Comparison of ENCODE assay signal across 16 cellular contexts in the genomic region with DNA sequence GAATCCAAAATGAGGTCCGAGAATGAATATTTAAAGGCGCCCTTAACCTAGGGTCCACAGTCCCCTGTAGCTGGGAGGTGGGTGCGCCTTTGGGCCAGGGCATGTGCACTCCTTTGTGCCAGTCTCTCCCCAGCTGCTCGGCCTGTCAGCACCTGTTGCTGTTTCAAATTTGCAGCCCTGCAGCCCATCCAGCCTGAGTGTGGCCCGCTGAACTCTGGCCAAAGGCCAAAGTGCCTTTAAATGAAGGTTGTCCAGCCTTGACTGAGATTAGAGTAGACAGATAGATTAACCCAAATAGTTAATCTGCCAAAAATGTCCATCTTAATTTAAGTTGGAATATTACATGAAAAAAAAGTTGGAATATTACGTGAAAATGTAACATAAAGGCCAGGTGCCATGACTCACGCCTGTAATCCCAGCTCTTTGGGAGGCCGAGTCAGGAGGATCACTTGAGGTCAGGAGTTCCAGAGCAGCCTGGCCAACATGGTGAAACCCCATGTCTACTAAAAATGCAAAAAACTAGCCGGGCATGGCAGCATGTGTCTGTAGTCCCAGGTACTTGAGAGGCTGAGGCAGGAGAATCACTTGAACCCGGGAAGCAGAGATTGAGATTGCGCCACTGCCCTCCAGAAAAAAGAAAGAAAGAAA.
"Had no signal": no experiment of that assay in that cellular context is flagged by ENCODE, and none has a peak within 500 bp of the region (broad histone marks: within the 10 kb centered on the region; RNA-seq: fewer than 3 reads in every experiment).

No MANE protein-coding gene starts in this region.

- H3K4me3 ChIP-seq: gastrocnemius medialis, lower lobe of right lung, tibial artery had no signal

- H3K9me3 Mint-ChIP-seq: activated B cell treated with CpG ODN at 0.5 μM for 24 hours; activated CD8-positive, alpha-beta T cell treated with anti-CD3 and anti-CD28 coated beads for 36 hours; activated naive CD4-positive, alpha-beta T cell treated with anti-CD3 and anti-CD28 coated beads for 36 hours; activated T-cell treated with anti-CD3 and anti-CD28 coated beads, Interleukin-2, amount 50 U/mL, for 4 hours; brain; natural killer cell had no signal

- H3K27ac ChIP-seq: gastrocnemius medialis, lower lobe of right lung, tibial artery had no signal

- H3K4me3 Mint-ChIP-seq: activated B cell treated with CpG ODN at 0.5 μM for 24 hours; activated CD8-positive, alpha-beta T cell treated with anti-CD3 and anti-CD28 coated beads for 36 hours; activated naive CD4-positive, alpha-beta T cell treated with anti-CD3 and anti-CD28 coated beads for 36 hours; activated T-cell treated with anti-CD3 and anti-CD28 coated beads, Interleukin-2, amount 50 U/mL, for 4 hours; brain; natural killer cell had no signal

- H3K27me3 ChIP-seq: gastrocnemius medialis, tibial artery had no signal

- H3K36me3 Mint-ChIP-seq: brain, natural killer cell had no signal

- H3K27ac Mint-ChIP-seq: activated B cell treated with CpG ODN at 0.5 μM for 24 hours; activated CD8-positive, alpha-beta T cell treated with anti-CD3 and anti-CD28 coated beads for 36 hours; activated naive CD4-positive, alpha-beta T cell treated with anti-CD3 and anti-CD28 coated beads for 36 hours; natural killer cell had no signal

- H3K36me3 ChIP-seq: gastrocnemius medialis, lower lobe of right lung, tibial artery had no signal

- ATAC-seq: activated CD8-positive, alpha-beta T cell treated with anti-CD3 and anti-CD28 coated beads for 36 hours; activated T-cell treated with anti-CD3 and anti-CD28 coated beads, Interleukin-2, amount 50 U/mL, for 4 hours; esophagus mucosa; gastrocnemius medialis; lower lobe of right lung; natural killer cell; stimulated activated naive CD8-positive, alpha-beta T cell treated with anti-CD3 and anti-CD28 coated beads, Interleukin-15, Interleukin-2, amounts not matched to agents 100 U/mL and 50 U/mL, for 24 hours had no signal

- H3K9me3 ChIP-seq: gastrocnemius medialis, lower lobe of right lung, tibial artery had no signal

- DNase-seq: activated B cell treated with CpG ODN at 0.5 μM for 24 hours; activated CD4-positive, alpha-beta T cell treated with anti-CD3 and anti-CD28 coated beads for 4 hours; activated CD8-positive, alpha-beta T cell treated with anti-CD3 and anti-CD28 coated beads for 36 hours; activated naive CD4-positive, alpha-beta T cell treated with anti-CD3 and anti-CD28 coated beads for 36 hours; activated T-cell treated with anti-CD3 and anti-CD28 coated beads, Interleukin-2, amount 50 U/mL, for 4 hours; central memory CD4-positive, alpha-beta T cell; gastrocnemius medialis; head of caudate nucleus; lower lobe of right lung; natural killer cell; stimulated activated CD4-positive, alpha-beta T cell treated with anti-CD3 and anti-CD28 coated beads, Interleukin-12 subunit alpha, Interleukin-12 subunit beta, amount 100 ng/mL, for 4 hours; stimulated activated CD4-positive, alpha-beta T cell treated with anti-CD3 and anti-CD28 coated beads, Interleukin-1b, Interleukin-23, amount 100 ng/mL, for 48 hours; stimulated activated naive CD8-positive, alpha-beta T cell treated with anti-CD3 and anti-CD28 coated beads, Interleukin-15, Interleukin-2, amounts not matched to agents 100 U/mL and 50 U/mL, for 24 hours; tibial artery had no signal
